Comparison of ENCODE assay signal across 9 cellular contexts in genomic region chr9:72790934-72791333, GRCh38.
"Had no signal": no experiment of that assay in that cellular context is flagged by ENCODE, and none has a peak within 500 bp of the region (broad histone marks: within the 10 kb centered on the region; RNA-seq: fewer than 3 reads in every experiment).

No MANE protein-coding gene starts in this region.

- H3K9ac ChIP-seq: GM23248 had no signal

- FAIRE-seq: HepG2 had no signal

- DNase-seq: GM23248, GOT3, H7, HFFc6, KBM-7 had no signal

- H3K27ac ChIP-seq: GM23248, HL-60 had no signal

- H3K4me3 ChIP-seq: GM23248, HAP-1 had no signal

- H3K9me3 ChIP-seq: HAP-1 had no signal

- ATAC-seq: HCT116, HepG2 had no signal

- H3K36me3 ChIP-seq: HAP-1 had no signal
